Comparison of ENCODE assay signal across 22 cellular contexts in genomic region chr22:47160781-47161520, GRCh38.
"Had no signal": no experiment of that assay in that cellular context is flagged by ENCODE, and none has a peak within 500 bp of the region (broad histone marks: within the 10 kb centered on the region; RNA-seq: fewer than 3 reads in every experiment).

No MANE protein-coding gene starts in this region.

- H3K27ac ChIP-seq: adrenal gland, breast epithelium, epithelial cell of prostate, foreskin keratinocyte, left lung, neural progenitor cell, psoas muscle, right lobe of liver, thoracic aorta had no signal

- H3K4me3 ChIP-seq: adrenal gland, breast epithelium, left lung, neural progenitor cell, psoas muscle, right lobe of liver, thoracic aorta had no signal

- DNase-seq: activated CD4-positive, alpha-beta T cell treated with anti-CD3 and anti-CD28 coated beads, Interleukin-2, amount 10 ng/mL, durations not matched to agents 7 days and 5 days; activated CD8-positive, alpha-beta memory T cell treated with anti-CD3 and anti-CD28 coated beads, Interleukin-2, amount 50 U/mL, for 4 hours; activated gamma-delta T cell; activated T-cell treated with anti-CD3 and anti-CD28 coated beads, Interleukin-2, amount 50 U/mL, for 48 hours; cerebellar nuclear complex; effector memory CD8-positive, alpha-beta T cell; foreskin keratinocyte; hippocampal formation; stimulated activated CD4-positive, alpha-beta T cell treated with anti-CD3 and anti-CD28 coated beads, Interleukin-4, amount 100 ng/mL, for 4 hours; T1000 had no signal

- H3K27me3 ChIP-seq: adrenal gland, breast epithelium, foreskin keratinocyte, left lung, neural progenitor cell, right lobe of liver had no signal

- H3K36me3 Mint-ChIP-seq: activated naive CD4-positive, alpha-beta T cell treated with anti-CD3 and anti-CD28 coated beads, Interleukin-2, amount 50 U/mL, for 24 hours; neural progenitor cell had no signal

- H3K4me1 Mint-ChIP-seq: activated CD4-positive, alpha-beta T cell treated with anti-CD3 and anti-CD28 coated beads, Interleukin-2, amount 10 ng/mL, durations not matched to agents 7 days and 5 days; activated naive CD4-positive, alpha-beta T cell treated with anti-CD3 and anti-CD28 coated beads, Interleukin-2, amount 50 U/mL, for 24 hours had no signal

- H3K9me3 Mint-ChIP-seq: activated CD4-positive, alpha-beta T cell treated with anti-CD3 and anti-CD28 coated beads, Interleukin-2, amount 10 ng/mL, durations not matched to agents 7 days and 5 days; activated naive CD4-positive, alpha-beta T cell treated with anti-CD3 and anti-CD28 coated beads, Interleukin-2, amount 50 U/mL, for 24 hours; effector memory CD8-positive, alpha-beta T cell; neural progenitor cell; stimulated activated memory B cell treated with anti-CD40 and anti-IgM and Interleukin-4, amounts not matched to agents 10 μg/mL and 1 μg/mL and 100 μg/mL, for 72 hours had no signal

- H3K27me3 Mint-ChIP-seq: activated CD4-positive, alpha-beta T cell treated with anti-CD3 and anti-CD28 coated beads, Interleukin-2, amount 10 ng/mL, durations not matched to agents 7 days and 5 days; activated naive CD4-positive, alpha-beta T cell treated with anti-CD3 and anti-CD28 coated beads, Interleukin-2, amount 50 U/mL, for 24 hours; effector memory CD8-positive, alpha-beta T cell; stimulated activated memory B cell treated with anti-CD40 and anti-IgM and Interleukin-4, amounts not matched to agents 10 μg/mL and 1 μg/mL and 100 μg/mL, for 72 hours had no signal

- H3K27ac Mint-ChIP-seq: activated CD4-positive, alpha-beta T cell treated with anti-CD3 and anti-CD28 coated beads, Interleukin-2, amount 10 ng/mL, durations not matched to agents 7 days and 5 days; activated naive CD4-positive, alpha-beta T cell treated with anti-CD3 and anti-CD28 coated beads, Interleukin-2, amount 50 U/mL, for 24 hours; effector memory CD8-positive, alpha-beta T cell; neural progenitor cell; stimulated activated memory B cell treated with anti-CD40 and anti-IgM and Interleukin-4, amounts not matched to agents 10 μg/mL and 1 μg/mL and 100 μg/mL, for 72 hours had no signal

- H3K4me1 ChIP-seq: adrenal gland, breast epithelium, foreskin keratinocyte, left lung, neural progenitor cell, right lobe of liver had no signal

- H3K36me3 ChIP-seq: adrenal gland, breast epithelium, neural progenitor cell, right lobe of liver, thoracic aorta had no signal

- H3K4me3 Mint-ChIP-seq: activated CD4-positive, alpha-beta T cell treated with anti-CD3 and anti-CD28 coated beads, Interleukin-2, amount 10 ng/mL, durations not matched to agents 7 days and 5 days; activated naive CD4-positive, alpha-beta T cell treated with anti-CD3 and anti-CD28 coated beads, Interleukin-2, amount 50 U/mL, for 24 hours; effector memory CD8-positive, alpha-beta T cell; neural progenitor cell; stimulated activated memory B cell treated with anti-CD40 and anti-IgM and Interleukin-4, amounts not matched to agents 10 μg/mL and 1 μg/mL and 100 μg/mL, for 72 hours had no signal

- ATAC-seq: activated CD4-positive, CD25-positive, alpha-beta regulatory T cell treated with anti-CD3 and anti-CD28 coated beads, Interleukin-2, amount 50 U/mL, for 24 hours; effector memory CD8-positive, alpha-beta T cell; foreskin keratinocyte; left lung; right lobe of liver; SK-N-SH treated with all-trans-retinoic acid at 6 μM for 48 hours; stimulated activated memory B cell treated with anti-CD40 and anti-IgM and Interleukin-4, amounts not matched to agents 10 μg/mL and 1 μg/mL and 100 μg/mL, for 72 hours had no signal

- H3K9me3 ChIP-seq: adrenal gland, breast epithelium, left lung, psoas muscle, right lobe of liver, thoracic aorta had no signal
